Comparison of ENCODE assay signal across 2 cellular contexts in genomic region chr11:64923151-64923661, GRCh38.
TF ChIP-seq lines count a peak whose summit lies in the region.

No MANE protein-coding gene starts in this region.

TF ChIP-seq in IMR-90, 13 proteins besides CTCF, POLR2A, EP300 and RAD21:
- no peak for TF ChIP-seq CHD1 (IDR thresholded peaks at IDR 0.05; ENCODE audit: low read depth, low read length)
- no peak for TF ChIP-seq USF2 (IDR thresholded peaks at IDR 0.05; ENCODE audit: low read depth, low read length)
- TF ChIP-seq RFX5 (IDR thresholded peaks at IDR 0.05; ENCODE audit: low read depth, low read length), result no peak
- TF ChIP-seq MAZ (IDR thresholded peaks at IDR 0.05; ENCODE audit: borderline replicate concordance, low read depth, low read length), result no peak
- TF ChIP-seq MAFK (IDR thresholded peaks at IDR 0.05; ENCODE audit: low read depth, low read length), result no peak
- TF ChIP-seq MXI1 (IDR thresholded peaks at IDR 0.05; ENCODE audit: borderline replicate concordance, low read depth, low read length), result no peak
- TF ChIP-seq BHLHE40 (IDR thresholded peaks at IDR 0.05; ENCODE audit: low read depth, low read length), result no peak
- no peak for TF ChIP-seq NFE2L2 (IDR thresholded peaks at IDR 0.05; ENCODE audit: low read depth, low read length)
- no peak for TF ChIP-seq ELK1 (IDR thresholded peaks at IDR 0.05; ENCODE audit: borderline replicate concordance, low read depth, low read length)
- TF ChIP-seq RCOR1 (IDR thresholded peaks at IDR 0.05; ENCODE audit: insufficient replicate concordance, low read length), result no peak
- TF ChIP-seq SMC3 (IDR thresholded peaks at IDR 0.05; ENCODE audit: low read depth, low read length), result no peak
- no peak for TF ChIP-seq FOS (IDR thresholded peaks at IDR 0.05; ENCODE audit: low read depth, low read length)
- TF ChIP-seq CEBPB (IDR thresholded peaks at IDR 0.05; ENCODE audit: low read depth, low read length), result no peak

TF ChIP-seq in WTC11, 78 proteins besides CTCF, POLR2A, EP300 and RAD21:
- TF ChIP-seq ZNF232 (CRISPR knock-in tag; IDR thresholded peaks at IDR 0.05), result no peak
- no peak for TF ChIP-seq FOXP4 (CRISPR knock-in tag; IDR thresholded peaks at IDR 0.05)
- no peak for TF ChIP-seq EMX1 (CRISPR knock-in tag; IDR thresholded peaks at IDR 0.05)
- no peak for TF ChIP-seq IRF1 (CRISPR knock-in tag; IDR thresholded peaks at IDR 0.05)
- no peak for TF ChIP-seq HMGA2 (CRISPR knock-in tag; IDR thresholded peaks at IDR 0.05)
- no peak for TF ChIP-seq TEAD4 (CRISPR knock-in tag; IDR thresholded peaks at IDR 0.05)
- no peak for TF ChIP-seq ZBTB43 (CRISPR knock-in tag; IDR thresholded peaks at IDR 0.05)
- no peak for TF ChIP-seq SP1 (CRISPR knock-in tag; conservative IDR thresholded peaks at IDR 0.05)
- TF ChIP-seq ATF2 (CRISPR knock-in tag; IDR thresholded peaks at IDR 0.05; ENCODE audit: borderline replicate concordance, low read depth), result no peak
- TF ChIP-seq TCF7 (CRISPR knock-in tag; IDR thresholded peaks at IDR 0.05; ENCODE audit: low read depth), result no peak
- no peak for TF ChIP-seq E2F1 (CRISPR knock-in tag; IDR thresholded peaks at IDR 0.05)
- TF ChIP-seq CBFB (CRISPR knock-in tag; IDR thresholded peaks at IDR 0.05; ENCODE audit: low read depth), result no peak
- no peak for TF ChIP-seq KAT7 (CRISPR knock-in tag; IDR thresholded peaks at IDR 0.05; ENCODE audit: borderline replicate concordance)
- TF ChIP-seq HMGXB4 (CRISPR knock-in tag; IDR thresholded peaks at IDR 0.05), result no peak
